Comparison of ENCODE assay signal across 16 cellular contexts in the genomic region with DNA sequence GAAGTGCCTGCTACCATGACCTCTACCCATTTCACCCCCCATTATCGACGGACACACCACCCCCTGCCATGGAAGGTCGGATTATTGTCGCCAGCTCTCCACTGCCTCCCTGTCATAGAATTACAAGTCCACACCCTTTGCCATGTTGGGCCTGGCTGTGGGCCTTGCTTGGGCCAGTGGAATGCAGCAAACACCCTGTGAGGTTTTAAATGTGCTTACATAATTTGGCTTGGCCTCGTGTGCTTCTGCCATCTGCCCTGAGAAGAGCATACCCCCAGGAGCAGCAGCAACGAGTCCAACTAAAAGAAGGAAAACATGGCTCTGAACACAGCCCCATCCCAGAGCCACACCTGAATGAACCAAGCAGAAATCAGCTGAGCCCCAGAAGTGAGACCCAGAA.
"Had no signal": no experiment of that assay in that cellular context is flagged by ENCODE, and none has a peak within 500 bp of the region (broad histone marks: within the 10 kb centered on the region; RNA-seq: fewer than 3 reads in every experiment).

No MANE protein-coding gene starts in this region.

- H3K9me3 ChIP-seq: adrenal gland, esophagus squamous epithelium, neutrophil, thyroid gland had no signal

- ATAC-seq: activated naive CD4-positive, alpha-beta T cell treated with anti-CD3 and anti-CD28 coated beads, Interleukin-2, amount 50 U/mL, for 72 hours; left cardiac atrium; naive thymus-derived CD8-positive, alpha-beta T cell had no signal

- H3K27me3 ChIP-seq: adrenal gland, esophagus squamous epithelium, hepatocyte, neutrophil, thyroid gland had no signal

- H3K4me2 ChIP-seq: hepatocyte had no signal

- DNase-seq: activated CD4-positive, alpha-beta T cell treated with anti-CD3 and anti-CD28 coated beads, Interleukin-2, amount 50 U/mL, for 4 hours; activated gamma-delta T cell treated with Interleukin-2 at 50 U/mL for 16 hours; adrenal gland; dermis blood vessel endothelial cell; effector memory CD4-positive, alpha-beta T cell; esophagus squamous epithelium; foreskin fibroblast; left cardiac atrium; mesendoderm; naive thymus-derived CD8-positive, alpha-beta T cell; stimulated activated naive CD4-positive, alpha-beta T cell; thyroid gland had no signal

- H3K4me3 ChIP-seq: adrenal gland, esophagus squamous epithelium, hepatocyte, thyroid gland had no signal

- H3K79me2 ChIP-seq: hepatocyte, parathyroid adenoma had no signal

- H3K36me3 ChIP-seq: adrenal gland, esophagus squamous epithelium, neutrophil, thyroid gland had no signal

- H3K4me1 ChIP-seq: esophagus squamous epithelium, parathyroid adenoma had no signal

- H3K9ac ChIP-seq: parathyroid adenoma had no signal

- H2AFZ ChIP-seq: hepatocyte, parathyroid adenoma had no signal

- H3K27ac ChIP-seq: adrenal gland, esophagus squamous epithelium, hepatocyte, neutrophil, parathyroid adenoma, thyroid gland had no signal
